ENCODE assay signal across 29 cellular contexts in genomic region chr3:95627697-95628096, GRCh38.
"Had no signal": no experiment of that assay in that cellular context is flagged by ENCODE, and none has a peak within 500 bp of the region (broad histone marks: within the 10 kb centered on the region; RNA-seq: fewer than 3 reads in every experiment).

No MANE protein-coding gene starts in this region.

- H3K36me3 Mint-ChIP-seq: activated naive CD8-positive, alpha-beta T cell treated with anti-CD3 and anti-CD28 coated beads for 36 hours; mesothelial cell of epicardium; naive thymus-derived CD8-positive, alpha-beta T cell; type B pancreatic cell had no signal

- H3K27me3 ChIP-seq: adrenal gland, body of pancreas, colonic mucosa, right lobe of liver, uterus had no signal

- H3K9me3 ChIP-seq: adrenal gland, body of pancreas, colonic mucosa, right lobe of liver, uterus had no signal

- H3K27me3 Mint-ChIP-seq: activated CD4-positive, alpha-beta T cell treated with anti-CD3 and anti-CD28 coated beads for 36 hours; activated naive CD8-positive, alpha-beta T cell treated with anti-CD3 and anti-CD28 coated beads for 36 hours; naive thymus-derived CD8-positive, alpha-beta T cell; stimulated activated naive CD8-positive, alpha-beta T cell treated with anti-CD3 and anti-CD28 coated beads, Interleukin-15, Interleukin-2, amounts not matched to agents 100 ng/mL and 50 ng/mL, for 24 hours; type B pancreatic cell had no signal

- H3K9me3 Mint-ChIP-seq: activated naive CD8-positive, alpha-beta T cell treated with anti-CD3 and anti-CD28 coated beads for 36 hours; stimulated activated naive CD8-positive, alpha-beta T cell treated with anti-CD3 and anti-CD28 coated beads, Interleukin-15, Interleukin-2, amounts not matched to agents 100 ng/mL and 50 ng/mL, for 24 hours; type B pancreatic cell had no signal

- H3K4me1 ChIP-seq: adrenal gland, body of pancreas, colonic mucosa, right lobe of liver, uterus had no signal

- H3K4me3 ChIP-seq: adrenal gland, body of pancreas, colonic mucosa, right lobe of liver, uterus had no signal

- H3K36me3 ChIP-seq: adrenal gland, colonic mucosa, right lobe of liver, uterus had no signal

- H3K4me3 Mint-ChIP-seq: activated CD4-positive, alpha-beta T cell treated with anti-CD3 and anti-CD28 coated beads for 36 hours; activated naive CD8-positive, alpha-beta T cell treated with anti-CD3 and anti-CD28 coated beads for 36 hours; mesothelial cell of epicardium; naive thymus-derived CD8-positive, alpha-beta T cell; stimulated activated naive CD8-positive, alpha-beta T cell treated with anti-CD3 and anti-CD28 coated beads, Interleukin-15, Interleukin-2, amounts not matched to agents 100 ng/mL and 50 ng/mL, for 24 hours; type B pancreatic cell had no signal

- H3K27ac Mint-ChIP-seq: activated CD4-positive, alpha-beta T cell treated with anti-CD3 and anti-CD28 coated beads for 36 hours; activated naive CD8-positive, alpha-beta T cell treated with anti-CD3 and anti-CD28 coated beads for 36 hours; mesothelial cell of epicardium; naive thymus-derived CD8-positive, alpha-beta T cell; stimulated activated naive CD8-positive, alpha-beta T cell treated with anti-CD3 and anti-CD28 coated beads, Interleukin-15, Interleukin-2, amounts not matched to agents 100 ng/mL and 50 ng/mL, for 24 hours; type B pancreatic cell had no signal

- DNase-seq: activated CD4-positive, alpha-beta T cell treated with anti-CD3 and anti-CD28 coated beads for 36 hours; activated CD4-positive, alpha-beta T cell treated with anti-CD3 and anti-CD28 coated beads, Interleukin-2, amount 50 U/mL, for 48 hours; activated CD4-positive, CD25-positive, alpha-beta regulatory T cell; activated CD8-positive, alpha-beta memory T cell treated with anti-CD3 and anti-CD28 coated beads for 24 hours; activated effector memory CD4-positive, alpha-beta T cell treated with Interleukin-2 at 50 U/mL for 16 hours; activated naive CD4-positive, alpha-beta T cell treated with Interleukin-2 at 50 U/mL for 16 hours; activated naive CD8-positive, alpha-beta T cell treated with anti-CD3 and anti-CD28 coated beads for 36 hours; adrenal gland; aorta; body of pancreas; cerebellar nuclear complex; colonic mucosa; effector CD8-positive, alpha-beta T cell; glutamatergic neuron; left cardiac atrium; left ventricle myocardium superior; mammary epithelial cell; naive thymus-derived CD8-positive, alpha-beta T cell; posterior cingulate gyrus; right lobe of liver; stimulated activated CD4-positive, alpha-beta T cell treated with anti-CD3 and anti-CD28 coated beads, Interleukin-12 subunit alpha, Interleukin-12 subunit beta, amount 100 ng/mL, for 4 hours; stimulated activated CD4-positive, alpha-beta T cell treated with anti-CD3 and anti-CD28 coated beads, Interleukin-4, amount 100 ng/mL, for 1 hour; uterus had no signal

- ATAC-seq: activated CD4-positive, alpha-beta T cell treated with anti-CD3 and anti-CD28 coated beads for 36 hours; body of pancreas; left cardiac atrium; left ventricle myocardium superior; naive thymus-derived CD8-positive, alpha-beta T cell; right lobe of liver had no signal

- FAIRE-seq: endometrium, islet of Langerhans had no signal

- H3K4me1 Mint-ChIP-seq: activated CD4-positive, alpha-beta T cell treated with anti-CD3 and anti-CD28 coated beads for 36 hours; activated naive CD8-positive, alpha-beta T cell treated with anti-CD3 and anti-CD28 coated beads for 36 hours; naive thymus-derived CD8-positive, alpha-beta T cell had no signal

- H3K27ac ChIP-seq: adrenal gland, body of pancreas, colonic mucosa, epithelial cell of prostate, right lobe of liver, uterus had no signal
